Comparison of ENCODE assay signal across 19 cellular contexts in the genomic region with DNA sequence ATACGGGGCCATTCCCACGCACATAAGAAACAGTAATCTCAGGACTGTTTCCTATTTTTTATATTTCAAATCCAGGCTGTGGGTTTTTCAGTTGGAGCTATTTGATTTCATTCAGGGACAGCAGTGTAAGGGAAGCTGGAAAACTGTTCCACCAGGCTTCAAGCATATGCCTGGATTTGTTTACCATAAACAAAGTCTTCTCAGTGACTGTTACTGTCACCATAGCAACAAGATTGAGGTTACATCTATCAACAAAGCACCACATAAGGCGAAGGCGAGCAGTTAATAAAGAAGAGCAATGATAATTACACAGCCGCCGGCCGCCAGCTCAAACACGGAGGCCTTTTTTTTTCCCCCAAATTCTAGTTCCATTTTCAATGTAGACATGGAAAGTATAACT.
DNase-seq lines count a peak whose midpoint lies in the region; ATAC-seq, FAIRE-seq and TF ChIP-seq lines count a peak whose summit lies in the region.
"Had no signal": no experiment of that assay in that cellular context is flagged by ENCODE, and none has a peak within 500 bp of the region (broad histone marks: within the 10 kb centered on the region; RNA-seq: fewer than 3 reads in every experiment).

No MANE protein-coding gene starts in this region.

- peak overlapping the region; percentile 10 for H2AFZ ChIP-seq in astrocyte (ENCODE audit: low read depth, low read length)

- no peaks in the 10 kb centered on the region for H3K36me3 Mint-ChIP-seq in astrocyte (ENCODE audit: low read depth, unreplicated experiment)
- H3K36me3 Mint-ChIP-seq: brain, natural killer cell had no signal

- no peaks in the 10 kb centered on the region for H3K79me1 ChIP-seq in mesendoderm (ENCODE audit: low read length)

- H3K23ac ChIP-seq in mesendoderm (ENCODE audit: low read length): no peak overlapping the region

- no peak overlapping the region for H3K18ac ChIP-seq in mesendoderm (ENCODE audit: low read length)

- no peak overlapping the region for H3K4me3 ChIP-seq in astrocyte (ENCODE audit: insufficient read depth, low read depth, low read length)
- no peak overlapping the region for H3K4me3 ChIP-seq in mesendoderm (ENCODE audit: low read length)
- H3K4me3 ChIP-seq in MG63: no peak overlapping the region
- H3K4me3 ChIP-seq: dorsolateral prefrontal cortex, left lung, psoas muscle had no signal

- H2AK5ac ChIP-seq in mesendoderm (ENCODE audit: low read length): no peak overlapping the region

- no peaks in the 10 kb centered on the region for H3K4me1 ChIP-seq in astrocyte (ENCODE audit: insufficient read depth, low read length)
- H3K4me1 ChIP-seq in mesendoderm (ENCODE audit: control insufficient read depth, low read depth, low read length): no peaks in the 10 kb centered on the region
- H3K4me1 ChIP-seq: left lung, psoas muscle had no signal

- H3K9me3 ChIP-seq in astrocyte (ENCODE audit: insufficient read depth, low read depth, low read length) (no peaks in the 10 kb centered on the region), MG63 (no peaks in the 10 kb centered on the region)
- H3K9me3 ChIP-seq: left lung, psoas muscle had no signal

- H4K20me1 ChIP-seq in astrocyte (ENCODE audit: insufficient read depth, low read length): no peaks in the 10 kb centered on the region

- H4K5ac ChIP-seq in mesendoderm (ENCODE audit: low read length): no peak overlapping the region

- no peak overlapping the region for H2BK120ac ChIP-seq in mesendoderm (ENCODE audit: low read depth, low read length)

- H3K9ac ChIP-seq in astrocyte (ENCODE audit: low read length) (no peak overlapping the region), mesendoderm (ENCODE audit: low read length) (no peak overlapping the region)

- H3K4me2 ChIP-seq in astrocyte (ENCODE audit: low read length): no peak overlapping the region
- no peak overlapping the region for H3K4me2 ChIP-seq in mesendoderm (ENCODE audit: low read length)

- WGBS in mesendoderm (ENCODE audit: extremely low coverage, insufficient coverage, low lambda C conversion rate): no CpG with 5 or more reads among the region's 8 CpGs

- no peak overlapping the region for H3K4me3 Mint-ChIP-seq in astrocyte (ENCODE audit: unreplicated experiment)
- H3K4me3 Mint-ChIP-seq: activated CD4-positive, alpha-beta T cell treated with anti-CD3 and anti-CD28 coated beads for 36 hours; activated naive CD4-positive, alpha-beta T cell treated with anti-CD3 and anti-CD28 coated beads for 36 hours; brain; natural killer cell had no signal

- H3K36me3 ChIP-seq in astrocyte (ENCODE audit: insufficient read depth, low read length) (no peaks in the 10 kb centered on the region), mesendoderm (ENCODE audit: control insufficient read depth, insufficient read depth, low read length) (no peaks in the 10 kb centered on the region), MG63 (no peaks in the 10 kb centered on the region)
- H3K36me3 ChIP-seq: left lung had no signal

- H3K27me3 ChIP-seq in astrocyte (ENCODE audit: insufficient read depth, low read length) (no peaks in the 10 kb centered on the region), mesendoderm (ENCODE audit: insufficient read depth, low read length, poor library complexity) (no peaks in the 10 kb centered on the region), MG63 (no peaks in the 10 kb centered on the region)
- H3K27me3 ChIP-seq: dorsolateral prefrontal cortex, left lung had no signal

- no peak for FAIRE-seq in astrocyte (lab: Jason Lieb, UNC)

- no peak overlapping the region for H3K27ac Mint-ChIP-seq in astrocyte (ENCODE audit: unreplicated experiment)
- H3K27ac Mint-ChIP-seq: activated CD4-positive, alpha-beta T cell treated with anti-CD3 and anti-CD28 coated beads for 36 hours; activated naive CD4-positive, alpha-beta T cell treated with anti-CD3 and anti-CD28 coated beads for 36 hours; natural killer cell had no signal

- DNase-seq in DMS53 treated with DMSO at 0.1 percent for 48 hours (lab: John Stamatoyannopoulos, UW; ENCODE audit: unreplicated experiment) (peak; percentile 4), NCI-H2029 treated with DMSO at 0.1 percent for 48 hours (lab: John Stamatoyannopoulos, UW) (peak; percentile 2), astrocyte (ENCODE audit: low read depth) (no peak), mesendoderm (peak; percentile 62), GOT3 (lab: John Stamatoyannopoulos, UW) (no peak), MG63 (no peak)
- DNase-seq: activated CD4-positive, alpha-beta T cell treated with anti-CD3 and anti-CD28 coated beads for 36 hours; activated naive CD4-positive, alpha-beta T cell treated with anti-CD3 and anti-CD28 coated beads for 36 hours; dorsolateral prefrontal cortex; left lung; natural killer cell; NCI-H1092; psoas muscle; SIG-M5; substantia nigra had no signal

- H3K4me1 Mint-ChIP-seq in astrocyte (ENCODE audit: low read depth, unreplicated experiment): no peaks in the 10 kb centered on the region
- H3K4me1 Mint-ChIP-seq: activated CD4-positive, alpha-beta T cell treated with anti-CD3 and anti-CD28 coated beads for 36 hours; natural killer cell had no signal

- H3K79me2 ChIP-seq in astrocyte (ENCODE audit: insufficient read depth, low read length): no peaks in the 10 kb centered on the region
- no peaks in the 10 kb centered on the region for H3K79me2 ChIP-seq in mesendoderm (ENCODE audit: control insufficient read depth, insufficient read depth, low read length)

- no peak for ATAC-seq in GM19351 (IDR thresholded peaks at IDR 0.05; ENCODE audit: unreplicated experiment)
- no peak for ATAC-seq in HG03565 (IDR thresholded peaks at IDR 0.05; ENCODE audit: unreplicated experiment)
- ATAC-seq: activated CD4-positive, alpha-beta T cell treated with anti-CD3 and anti-CD28 coated beads for 36 hours; esophagus mucosa; left lung; natural killer cell; psoas muscle had no signal

- H2BK5ac ChIP-seq in mesendoderm (ENCODE audit: low read length): no peak overlapping the region

- H2BK15ac ChIP-seq in mesendoderm (replicated peaks; ENCODE audit: low read depth): no peak overlapping the region

- no peak overlapping the region for H4K8ac ChIP-seq in mesendoderm (ENCODE audit: low read depth, low read length)

- H3K27ac ChIP-seq in astrocyte (ENCODE audit: low read depth, low read length): no peak overlapping the region
- H3K27ac ChIP-seq in mesendoderm (ENCODE audit: low read depth, low read length): no peak overlapping the region
- H3K27ac ChIP-seq: dorsolateral prefrontal cortex, left lung, psoas muscle had no signal

- no peaks in the 10 kb centered on the region for H3K27me3 Mint-ChIP-seq in astrocyte (ENCODE audit: low read depth, unreplicated experiment)
- H3K27me3 Mint-ChIP-seq: activated CD4-positive, alpha-beta T cell treated with anti-CD3 and anti-CD28 coated beads for 36 hours had no signal

- H3K9me3 Mint-ChIP-seq in astrocyte (ENCODE audit: unreplicated experiment): no peaks in the 10 kb centered on the region
- H3K9me3 Mint-ChIP-seq: brain had no signal

- H3K4ac ChIP-seq in mesendoderm (ENCODE audit: low read depth, low read length): no peak overlapping the region

- no peak for TF ChIP-seq CTCF in astrocyte (IDR thresholded peaks at IDR 0.05; ENCODE audit: insufficient read depth, low read depth, low read length)

- no peak overlapping the region for H3K56ac ChIP-seq in mesendoderm (ENCODE audit: low read length)

Comparison
In these comparisons a context has a peak if more than half of its experiments do, and no peak if none do; other contexts are left out.
1. DNase-seq: peak in DMS53 treated with DMSO at 0.1 percent for 48 hours (single experiment), NCI-H2029 treated with DMSO at 0.1 percent for 48 hours (single experiment) and mesendoderm (single experiment); none in astrocyte (single experiment), GOT3 (single experiment) and MG63 (single experiment).